Comparison of ENCODE assay signal across 10 cellular contexts in the genomic region with DNA sequence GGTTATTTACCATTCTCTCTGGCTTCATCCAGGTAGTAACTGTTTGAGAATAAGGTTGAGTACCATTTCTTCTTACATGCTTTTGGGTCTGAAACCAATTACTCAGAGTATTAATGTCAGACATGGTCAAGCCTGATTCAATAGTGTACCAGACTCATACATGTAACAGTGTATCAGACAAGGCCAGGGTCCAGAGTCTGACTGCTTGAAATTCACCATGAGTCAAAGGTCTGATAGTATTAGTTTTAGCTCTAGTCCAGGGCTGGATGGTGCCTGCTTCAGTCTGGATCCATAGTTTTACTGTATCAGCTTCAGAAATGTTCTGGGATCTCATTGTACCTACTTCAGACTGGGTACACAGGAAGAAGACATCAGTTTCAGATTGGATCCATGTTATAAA.
"Had no signal": no experiment of that assay in that cellular context is flagged by ENCODE, and none has a peak within 500 bp of the region (broad histone marks: within the 10 kb centered on the region; RNA-seq: fewer than 3 reads in every experiment).

No MANE protein-coding gene starts in this region.

- ATAC-seq: GM23338, HCT116 had no signal

- DNase-seq: GM23248, GOT3, H7, H9, HCEC 1CT, HFFc6 had no signal

- FAIRE-seq: H1, H54 had no signal
